Comparison of ENCODE assay signal across 19 cellular contexts in the genomic region with DNA sequence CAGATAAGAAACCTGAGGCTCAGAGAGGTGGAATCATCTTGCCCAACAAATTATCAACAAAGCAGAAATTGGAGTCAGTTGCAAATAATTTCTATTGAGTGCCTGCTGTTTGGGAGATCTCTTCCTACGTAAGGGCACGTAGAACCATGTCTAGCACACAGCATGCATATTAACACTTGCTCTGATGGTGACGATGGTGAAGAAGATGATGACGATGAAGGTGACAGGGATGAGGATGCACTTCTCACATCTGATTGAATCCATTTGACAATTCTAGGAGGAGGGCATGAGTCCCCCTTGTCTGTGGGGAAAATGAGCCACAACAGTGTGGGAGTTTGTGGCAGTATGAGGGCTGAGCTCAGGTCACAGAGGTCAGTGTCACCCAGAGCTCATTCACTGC.
DNase-seq lines count a peak whose midpoint lies in the region; ATAC-seq, FAIRE-seq and TF ChIP-seq lines count a peak whose summit lies in the region.
"Had no signal": no experiment of that assay in that cellular context is flagged by ENCODE, and none has a peak within 500 bp of the region (broad histone marks: within the 10 kb centered on the region; RNA-seq: fewer than 3 reads in every experiment).

No MANE protein-coding gene starts in this region.

- peaks cover 0 to 8% (median 2%) of the 10 kb centered on the region in 3 donors for H3K27me3 Mint-ChIP-seq in CD14-positive monocyte (ENCODE audit: low read depth in 3 of 3)

- H3K27me3 ChIP-seq in bronchial epithelial cell (ENCODE audit: control insufficient read depth, insufficient read depth, low read length) = no peaks in the 10 kb centered on the region

- H3K4me3 ChIP-seq in bronchial epithelial cell (ENCODE audit: low read depth, low read length) = no peak overlapping the region
- H3K4me3 ChIP-seq: K562 had no signal

- no peaks in the 10 kb centered on the region for H3K36me3 ChIP-seq in bronchial epithelial cell (ENCODE audit: control insufficient read depth, insufficient read depth, low read length)

- H3K4me3 Mint-ChIP-seq in CD14-positive monocyte = no peak overlapping the region
- H3K4me3 Mint-ChIP-seq: HFFc6 had no signal

- in situ Hi-C loops in KBM-7 (cut with MboI; ENCODE audit: low pct_unique_long_range_greater_than_20kb, low sequenced_read_pairs) = no loop called here

- peak overlapping the region in 5 of 7 donors; percentile 19 to 84 (median 78) for H3K27ac Mint-ChIP-seq in CD14-positive monocyte
- H3K27ac Mint-ChIP-seq: HFFc6 had no signal

- TF ChIP-seq CTCF in CD14-positive monocyte (IDR thresholded peaks at IDR 0.05) = no peak
- TF ChIP-seq CTCF in bronchial epithelial cell (IDR thresholded peaks at IDR 0.05; ENCODE audit: insufficient read depth, low read length, severe bottlenecking) = no peak

- ATAC-seq in Right ventricle myocardium superior (ENCODE audit: poor library complexity) (peak; percentile 12), left cardiac atrium (no peak), HG03520 (IDR thresholded peaks at IDR 0.05; ENCODE audit: unreplicated experiment) (no peak)
- ATAC-seq: K562 had no signal

- intact Hi-C loops in Right ventricle myocardium superior (cut with DNase I) (no loop called here), left cardiac atrium (cut with DNase I) (loop anchor here in 1 of 2 donors (10.0 kb wide), 1 partner anchor 60 kb away; no protein-coding TSS in a partner anchor), CD14-positive monocyte (cut with micrococcal nuclease) (no loop called here)

- H3K36me3 Mint-ChIP-seq in CD14-positive monocyte = peaks cover 6 to 13% of the 10 kb centered on the region in 2 donors

- DNase-seq in Right ventricle myocardium superior (no peak), left cardiac atrium (no peak), CD14-positive monocyte (ENCODE audit: low spot score) (no peak), bronchial epithelial cell (ENCODE audit: low read depth) (no peak), retina (peak; percentile 47), KBM-7 (no peak), RPMI8226 (no peak)
- DNase-seq: CD4-positive, CD25-positive, alpha-beta regulatory T cell; COR-L47; HFFc6; MM.1S; NCI-H1436 treated with DMSO at 0.1 percent for 48 hours; NCI-H2029; NCI-H2171; NCI-H526 treated with DMSO at 0.1 percent for 48 hours; SHP77; SW 1271 had no signal

- peak; percentile 73 for FAIRE-seq in bronchial epithelial cell (lab: Jason Lieb, UNC)
- FAIRE-seq: K562 had no signal

- peaks cover 0 to 14% (median 2%) of the 10 kb centered on the region in 7 donors for H3K9me3 Mint-ChIP-seq in CD14-positive monocyte
- H3K9me3 Mint-ChIP-seq: HFFc6 had no signal

- peaks cover 90% of the 10 kb centered on the region for H3K4me1 Mint-ChIP-seq in CD14-positive monocyte
